Comparison of ENCODE assay signal across 8 cellular contexts in the genomic region with DNA sequence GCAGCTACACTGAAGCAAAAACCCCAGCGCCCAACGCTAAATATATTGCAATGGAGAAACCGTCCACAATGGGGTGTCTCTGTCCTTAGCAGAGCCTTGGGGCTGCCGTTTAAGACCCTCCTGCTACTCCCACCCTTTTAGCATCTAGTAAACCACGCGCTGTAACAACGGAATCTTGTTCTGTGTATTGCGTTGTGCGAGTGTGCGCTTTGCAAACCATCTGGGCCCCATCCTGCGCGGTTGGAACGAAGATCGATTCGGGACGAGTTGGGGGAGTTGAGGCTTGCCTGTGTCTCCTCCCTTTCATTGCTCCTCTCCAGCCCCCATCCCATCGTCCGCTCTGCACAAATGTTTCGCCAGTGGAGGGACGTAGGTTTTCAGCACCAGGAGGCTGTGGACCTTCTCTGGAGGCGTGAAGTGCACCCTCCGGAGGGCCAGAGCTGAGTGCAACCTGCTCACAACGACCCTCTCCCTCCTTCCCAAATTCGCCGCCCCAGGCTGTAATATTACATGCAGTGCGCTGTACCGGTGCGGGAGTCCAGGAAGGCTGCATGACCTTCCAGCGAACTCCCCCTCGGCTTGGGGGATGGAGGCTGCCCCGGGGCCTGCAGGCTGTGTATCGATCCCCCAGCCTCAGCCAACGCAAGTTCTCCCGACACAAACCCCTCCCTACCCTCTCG. TPM values are rescaled to one million over a fixed set of nuclear protein-coding genes. Genes with fewer than 3 reads are reported as not detected.
DNase-seq lines count a peak whose midpoint lies in the region; ATAC-seq, FAIRE-seq and TF ChIP-seq lines count a peak whose summit lies in the region.

No MANE protein-coding gene starts in this region.

- H3K27ac Mint-ChIP-seq in activated CD8-positive, alpha-beta memory T cell treated with anti-CD3 and anti-CD28 coated beads, Interleukin-2, amount 10 ng/mL, durations not matched to agents 7 days and 5 days: peak overlapping the region; percentile 92

- peak; percentile 38 for ATAC-seq in activated CD8-positive, alpha-beta memory T cell treated with anti-CD3 and anti-CD28 coated beads, Interleukin-2, amount 10 ng/mL, durations not matched to agents 7 days and 5 days
- ATAC-seq in HG03045 (IDR thresholded peaks at IDR 0.05; ENCODE audit: unreplicated experiment): no peak

- FAIRE-seq in GM12891 (lab: Jason Lieb, UNC): peak; percentile 80

- H3K9me3 ChIP-seq in muscle layer of duodenum (ENCODE audit: control insufficient read depth in 1 of 2, low read length in 2 of 2): no peaks in the 10 kb centered on the region

- no peak for DNase-seq in GM12891 (ENCODE audit: insufficient read length, low spot score)
- peak; percentile 48 for DNase-seq in NCI-H345 treated with DMSO at 0.1 percent for 48 hours (lab: John Stamatoyannopoulos, UW; ENCODE audit: unreplicated experiment)
- peak; percentile 80 for DNase-seq in activated CD8-positive, alpha-beta memory T cell treated with anti-CD3 and anti-CD28 coated beads, Interleukin-2, amount 10 ng/mL, durations not matched to agents 7 days and 5 days
- peak; percentile 35 for DNase-seq in epithelial cell of esophagus (ENCODE audit: low read depth)
- DNase-seq in superior temporal gyrus (ENCODE audit: extremely low spot score): peak; percentile 73
- DNase-seq in hippocampal formation (lab: John Stamatoyannopoulos, UW): no peak

- H3K27ac ChIP-seq in muscle layer of duodenum (ENCODE audit: low read length): no peak overlapping the region

- no peaks in the 10 kb centered on the region for H3K36me3 ChIP-seq in muscle layer of duodenum (ENCODE audit: control insufficient read depth in 1 of 2, insufficient read depth in 2 of 2, low read length in 2 of 2)

- peak overlapping the region; percentile 88 for H3K4me3 Mint-ChIP-seq in activated CD8-positive, alpha-beta memory T cell treated with anti-CD3 and anti-CD28 coated beads, Interleukin-2, amount 10 ng/mL, durations not matched to agents 7 days and 5 days

- TF ChIP-seq CTCF in epithelial cell of esophagus (IDR thresholded peaks at IDR 0.05; ENCODE audit: insufficient read depth, low read depth, low read length, missing control alignments): no peak

- no peaks in the 10 kb centered on the region for H3K9me3 Mint-ChIP-seq in activated CD8-positive, alpha-beta memory T cell treated with anti-CD3 and anti-CD28 coated beads, Interleukin-2, amount 10 ng/mL, durations not matched to agents 7 days and 5 days (ENCODE audit: low read depth)

- TF ChIP-seq POLR2A in GM12891 (IDR thresholded peaks at IDR 0.05; ENCODE audit: low read depth, low read length): no peak

- peaks cover 24% of the 10 kb centered on the region for H3K4me1 Mint-ChIP-seq in activated CD8-positive, alpha-beta memory T cell treated with anti-CD3 and anti-CD28 coated beads, Interleukin-2, amount 10 ng/mL, durations not matched to agents 7 days and 5 days

- H3K4me1 ChIP-seq in muscle layer of duodenum (ENCODE audit: control insufficient read depth in 1 of 2, insufficient read depth in 2 of 2, low read length in 2 of 2): peaks cover 4 to 22% of the 10 kb centered on the region in 2 donors

- H3K4me3 ChIP-seq in epithelial cell of esophagus (ENCODE audit: low read length) (peak overlapping the region; percentile 67), muscle layer of duodenum (ENCODE audit: low read depth in 1 of 2, low read length in 2 of 2) (peak overlapping the region; percentile 84 to 94)

- H3K27me3 ChIP-seq in muscle layer of duodenum (ENCODE audit: low read depth, low read length): no peaks in the 10 kb centered on the region

- peaks cover 5% of the 10 kb centered on the region for H3K36me3 Mint-ChIP-seq in activated CD8-positive, alpha-beta memory T cell treated with anti-CD3 and anti-CD28 coated beads, Interleukin-2, amount 10 ng/mL, durations not matched to agents 7 days and 5 days

- H3K27me3 Mint-ChIP-seq in activated CD8-positive, alpha-beta memory T cell treated with anti-CD3 and anti-CD28 coated beads, Interleukin-2, amount 10 ng/mL, durations not matched to agents 7 days and 5 days: peaks cover 4% of the 10 kb centered on the region

- CTCF ChIA-PET in activated CD8-positive, alpha-beta memory T cell treated with anti-CD3 and anti-CD28 coated beads, Interleukin-2, amount 10 ng/mL, durations not matched to agents 7 days and 5 days (lab: Charles Lee): interaction anchor here (0.7 to 2.0 kb wide), 14 partner anchors 9 to 357 kb away, joined by 3 to 17 read pairs (median 4); a partner anchor contains a TSS

TF ChIP-seq in GM12891, 5 proteins besides CTCF, POLR2A, EP300 and RAD21:
- TF ChIP-seq POU2F2 (IDR thresholded peaks at IDR 0.05; ENCODE audit: low read depth, low read length): no peak
- TF ChIP-seq SPI1 (IDR thresholded peaks at IDR 0.05; ENCODE audit: low read depth, low read length): no peak
- TF ChIP-seq PAX5 (IDR thresholded peaks at IDR 0.05; ENCODE audit: insufficient read depth, low read length, severe bottlenecking): no peak
- no peak for TF ChIP-seq TAF1 (IDR thresholded peaks at IDR 0.05; ENCODE audit: low read depth, low read length)
- TF ChIP-seq POLR2AphosphoS5 (IDR thresholded peaks at IDR 0.05; ENCODE audit: low read depth, low read length): no peak

RNA-seq across cellular contexts. Expression of a gene that starts 1.6 kb away (rescaled TPM):
- polyA plus RNA-seq in GM12891 (2012; ENCODE audit: low read depth, missing spikeins): 15.3 TPM
- total RNA-seq in activated CD8-positive, alpha-beta memory T cell treated with anti-CD3 and anti-CD28 coated beads, Interleukin-2, amount 10 ng/mL, durations not matched to agents 7 days and 5 days: 100 to 1,000 TPM; 116 to 125 TPM

RNA-seq across cellular contexts. Expression of a gene that starts 33.3 kb away (rescaled TPM):
- polyA plus RNA-seq in GM12891 (2012; ENCODE audit: low read depth, missing spikeins): 515 TPM
- 100 to 1,000 TPM; 278 to 295 TPM for total RNA-seq in activated CD8-positive, alpha-beta memory T cell treated with anti-CD3 and anti-CD28 coated beads, Interleukin-2, amount 10 ng/mL, durations not matched to agents 7 days and 5 days

Comparison
In these comparisons a context has a peak if more than half of its experiments do, and no peak if none do; other contexts are left out.
1. DNase-seq: peak in NCI-H345 treated with DMSO at 0.1 percent for 48 hours (single experiment), activated CD8-positive, alpha-beta memory T cell treated with anti-CD3 and anti-CD28 coated beads, Interleukin-2, amount 10 ng/mL, durations not matched to agents 7 days and 5 days (single experiment), epithelial cell of esophagus (single experiment) and superior temporal gyrus (single experiment); none in GM12891 (single experiment) and hippocampal formation (0 of 2).